Comparison of ENCODE assay signal across 20 cellular contexts in the genomic region with DNA sequence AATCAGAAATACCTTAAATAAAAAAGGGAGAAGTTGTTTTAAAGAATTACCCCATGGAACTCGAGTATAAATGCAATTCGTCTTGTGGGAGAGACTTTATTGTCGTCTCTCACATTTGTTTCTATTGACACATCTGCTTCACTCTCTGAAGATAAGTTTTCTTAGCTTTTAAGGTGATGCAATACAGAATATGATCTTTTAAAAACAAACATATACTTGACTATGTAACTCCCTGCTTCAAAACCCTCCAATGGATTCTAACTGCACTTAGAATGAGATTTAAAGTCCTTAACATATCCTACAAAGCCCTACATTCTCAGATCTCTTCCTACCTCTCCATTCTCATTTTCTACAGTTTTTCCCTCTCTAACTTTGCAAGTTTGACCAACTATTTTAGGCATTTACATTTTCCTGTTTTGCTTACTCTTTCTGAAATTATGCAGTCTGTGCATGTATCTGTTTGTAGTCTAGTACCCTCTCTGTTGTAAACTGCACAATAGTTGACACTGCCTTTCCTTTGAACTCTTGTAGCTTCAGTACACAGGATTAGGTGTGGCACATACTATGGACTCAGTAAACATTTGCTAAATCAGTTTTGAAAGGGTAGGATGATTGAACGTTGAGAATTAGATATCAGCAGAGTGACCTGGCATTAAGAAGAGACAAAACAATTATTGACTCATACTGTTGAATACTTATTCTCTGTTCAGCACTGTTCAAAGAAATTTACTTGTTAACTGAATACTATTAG. TPM values are rescaled to one million over a fixed set of nuclear protein-coding genes. Genes with fewer than 3 reads are reported as not detected.
"Had no signal": no experiment of that assay in that cellular context is flagged by ENCODE, and none has a peak within 500 bp of the region (broad histone marks: within the 10 kb centered on the region; RNA-seq: fewer than 3 reads in every experiment).

No MANE protein-coding gene starts in this region.

- H3K27me3 Mint-ChIP-seq: activated CD8-positive, alpha-beta T cell treated with anti-CD3 and anti-CD28 coated beads for 36 hours; activated naive CD8-positive, alpha-beta T cell; progenitor cell of endocrine pancreas had no signal

- DNase-seq: activated CD4-positive, alpha-beta T cell treated with anti-CD3 and anti-CD28 coated beads for 48 hours; activated CD8-positive, alpha-beta memory T cell treated with anti-CD3 and anti-CD28 coated beads, Interleukin-2, amount 50 U/mL, for 4 hours; activated CD8-positive, alpha-beta T cell treated with anti-CD3 and anti-CD28 coated beads for 36 hours; activated gamma-delta T cell treated with Interleukin-2 at 50 U/mL for 16 hours; foreskin fibroblast; left cardiac atrium; stimulated activated naive CD8-positive, alpha-beta T cell treated with anti-CD3 and anti-CD28 coated beads, Interleukin-15, Interleukin-2, amounts not matched to agents 100 U/mL and 50 U/mL, for 24 hours; trophoblast cell had no signal

- H3K4me1 ChIP-seq: right atrium auricular region had no signal

- H3K36me3 ChIP-seq: right atrium auricular region had no signal

- H3K4me3 ChIP-seq: lung, right atrium auricular region had no signal

- H3K27ac Mint-ChIP-seq: activated CD8-positive, alpha-beta T cell treated with anti-CD3 and anti-CD28 coated beads for 36 hours; activated naive CD8-positive, alpha-beta T cell; progenitor cell of endocrine pancreas; WTC11 had no signal

- ATAC-seq: activated CD8-positive, alpha-beta T cell treated with anti-CD3 and anti-CD28 coated beads for 36 hours; left cardiac atrium; stimulated activated naive CD8-positive, alpha-beta T cell treated with anti-CD3 and anti-CD28 coated beads, Interleukin-15, Interleukin-2, amounts not matched to agents 100 U/mL and 50 U/mL, for 24 hours; WTC11 had no signal

- H3K27ac ChIP-seq: right atrium auricular region had no signal

- H3K36me3 Mint-ChIP-seq: activated naive CD8-positive, alpha-beta T cell; WTC11 had no signal

- H3K9me3 Mint-ChIP-seq: activated CD8-positive, alpha-beta T cell treated with anti-CD3 and anti-CD28 coated beads for 36 hours had no signal

- H3K4me3 Mint-ChIP-seq: activated CD8-positive, alpha-beta T cell treated with anti-CD3 and anti-CD28 coated beads for 36 hours; activated naive CD8-positive, alpha-beta T cell; mesothelial cell of epicardium; WTC11 had no signal

- H3K4me1 Mint-ChIP-seq: WTC11 had no signal

- H3K27me3 ChIP-seq: right atrium auricular region had no signal

RNA-seq across cellular contexts. Expression of a gene that starts 59.8 kb away (rescaled TPM):
- total RNA-seq: activated CD8-positive, alpha-beta T cell treated with anti-CD3 and anti-CD28 coated beads for 36 hours; cerebellum; dermis microvascular lymphatic vessel endothelial cell; myocyte; progenitor cell of endocrine pancreas; right atrium auricular region; T-helper 2 cell treated with Interferon-gamma antibody and Interleukin-4, amounts not matched to agents 100 ng/mL and 5 ng/mL, for 36 hours; WTC11 had no signal
- polyA plus RNA-seq: esophagus, neural cell had no signal
